In genomic region chr2:146048141-146048540, GRCh38 we compare ENCODE assay signal across 21 cellular contexts.
"Had no signal": no experiment of that assay in that cellular context is flagged by ENCODE, and none has a peak within 500 bp of the region (broad histone marks: within the 10 kb centered on the region; RNA-seq: fewer than 3 reads in every experiment).

No MANE protein-coding gene starts in this region.

- H3K9me3 Mint-ChIP-seq: endodermal cell, memory B cell had no signal

- H3K36me3 ChIP-seq: gastrocnemius medialis, heart right ventricle, left lung, lower lobe of right lung, suprapubic skin, thyroid gland, upper lobe of right lung, vagina had no signal

- H3K9me3 ChIP-seq: gastrocnemius medialis, lower lobe of right lung, suprapubic skin, thyroid gland, upper lobe of right lung, vagina had no signal

- H3K27ac ChIP-seq: gastrocnemius medialis, heart right ventricle, left lung, lower lobe of right lung, suprapubic skin, thyroid gland, upper lobe of right lung, vagina had no signal

- H3K27me3 ChIP-seq: gastrocnemius medialis, heart right ventricle, left lung, suprapubic skin, thyroid gland, upper lobe of right lung, vagina had no signal

- H3K4me1 Mint-ChIP-seq: endodermal cell, memory B cell, mesothelial cell of epicardium, natural killer cell, neural crest cell had no signal

- H3K4me3 ChIP-seq: gastrocnemius medialis, heart right ventricle, left lung, lower lobe of right lung, smooth muscle cell, suprapubic skin, thyroid gland, upper lobe of right lung, vagina had no signal

- H3K4me3 Mint-ChIP-seq: endodermal cell, memory B cell, mesothelial cell of epicardium, natural killer cell, neural crest cell had no signal

- H3K36me3 Mint-ChIP-seq: memory B cell, mesothelial cell of epicardium, natural killer cell had no signal

- FAIRE-seq: endothelial cell of umbilical vein, islet of Langerhans had no signal

- DNase-seq: endodermal cell; gastrocnemius medialis; heart right ventricle; hypothalamus; kidney glomerular epithelial cell; left lung; lower lobe of right lung; natural killer cell; posterior cingulate gyrus; stimulated activated CD4-positive, alpha-beta T cell treated with anti-CD3 and anti-CD28 coated beads, Interleukin-2, amount 100 ng/mL, for 48 hours; stimulated activated naive CD4-positive, alpha-beta T cell treated with Interleukin-2 at 50 U/mL for 16 hours; thyroid gland; upper lobe of right lung had no signal

- H3K27ac Mint-ChIP-seq: endodermal cell, memory B cell, mesothelial cell of epicardium, natural killer cell had no signal

- H3K4me1 ChIP-seq: gastrocnemius medialis, heart right ventricle, left lung, lower lobe of right lung, suprapubic skin, thyroid gland, upper lobe of right lung, vagina had no signal
